In the genomic region with DNA sequence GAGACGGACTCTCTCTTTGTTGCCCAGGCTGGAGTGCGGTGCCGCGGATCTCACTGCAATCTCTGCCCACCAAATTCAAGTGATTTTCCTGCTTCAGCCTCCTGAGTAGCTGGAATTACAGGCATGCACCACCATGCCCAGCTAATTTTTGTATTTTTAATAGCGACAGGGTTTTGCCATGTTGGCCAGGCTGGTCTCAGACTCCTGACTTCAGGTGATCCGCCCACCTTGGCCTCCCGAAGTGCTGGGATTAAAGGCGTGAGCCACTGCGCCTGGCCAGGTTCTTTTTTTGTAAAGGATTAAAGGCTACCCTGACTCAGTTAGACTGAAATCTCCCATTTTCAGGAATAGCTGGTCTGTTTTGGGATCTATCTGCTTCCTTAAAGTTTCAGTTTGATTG, we compare ENCODE assay signal across 6 cellular contexts. TPM values are rescaled to one million over a fixed set of nuclear protein-coding genes. Genes with fewer than 3 reads are reported as not detected.
"Had no signal": no experiment of that assay in that cellular context is flagged by ENCODE, and none has a peak within 500 bp of the region (broad histone marks: within the 10 kb centered on the region; RNA-seq: fewer than 3 reads in every experiment).

No MANE protein-coding gene starts in this region.

RNA-seq across cellular contexts. Expression of gene TBX2, which starts 40.1 kb away (rescaled TPM):
- total RNA-seq: activated naive CD4-positive, alpha-beta T cell treated with anti-CD3 and anti-CD28 coated beads for 36 hours; activated naive CD4-positive, alpha-beta T cell treated with anti-CD3 and anti-CD28 coated beads, Interleukin-2, amount 50 U/mL, for 72 hours; activated naive CD8-positive, alpha-beta T cell treated with anti-CD3 and anti-CD28 coated beads for 36 hours; activated naive CD8-positive, alpha-beta T cell treated with anti-CD3 and anti-CD28 coated beads, Interleukin-2, amount 10 ng/mL, durations not matched to agents 7 days and 5 days; activated T-helper 1 cell treated with anti-CD3 and anti-CD28 coated beads, Interleukin-12 subunit alpha, Interleukin-12 subunit beta, Interleukin-2, Interleukin-4 antibody, amounts not matched to agents 30 ng/mL and 10 ng/mL and 1 ng/mL, durations not matched to agents 14 hours and 24 hours and 36 hours; activated T-helper 17 cell treated with anti-CD3 and anti-CD28 coated beads, Interleukin-2, amount 50 U/mL, for 72 hours had no signal
